Comparison of ENCODE assay signal across 30 cellular contexts in the genomic region with DNA sequence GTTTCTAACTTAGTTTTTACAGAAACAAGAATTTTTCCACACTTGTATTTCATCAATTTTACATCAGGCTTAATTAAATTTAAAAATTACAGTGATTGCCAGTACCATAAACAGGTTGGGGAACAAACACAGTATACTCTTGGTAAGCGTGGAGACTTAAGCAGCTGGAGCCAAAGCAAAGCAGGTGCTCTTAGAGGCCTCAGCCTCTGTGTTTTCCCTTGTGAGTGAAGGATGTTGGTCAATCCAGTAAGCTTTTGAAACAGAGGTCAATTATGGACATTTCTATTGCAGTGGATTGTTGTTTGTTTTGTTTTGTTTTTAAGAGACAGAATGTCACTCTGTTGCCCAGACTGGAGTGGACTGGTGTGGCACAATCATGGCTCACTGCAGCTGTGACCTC.
"Had no signal": no experiment of that assay in that cellular context is flagged by ENCODE, and none has a peak within 500 bp of the region (broad histone marks: within the 10 kb centered on the region; RNA-seq: fewer than 3 reads in every experiment).

No MANE protein-coding gene starts in this region.

- H3K4me3 Mint-ChIP-seq: immature natural killer cell; memory B cell; naive B cell; natural killer cell; nephron progenitor cell; neural progenitor cell; stimulated activated memory B cell treated with anti-CD40 and anti-IgM and Interleukin-4, amounts not matched to agents 10 μg/mL and 1 μg/mL and 100 μg/mL, for 72 hours; stimulated activated naive CD8-positive, alpha-beta T cell treated with anti-CD3 and anti-CD28 coated beads, Interleukin-15, amount 100 ng/mL, for 72 hours had no signal

- H3K9me3 ChIP-seq: left lung, ovary, prostate gland, sigmoid colon, testis, thyroid gland, transverse colon, upper lobe of left lung, vagina had no signal

- H3K4me1 Mint-ChIP-seq: immature natural killer cell; memory B cell; natural killer cell; stimulated activated memory B cell treated with anti-CD40 and anti-IgM and Interleukin-4, amounts not matched to agents 10 μg/mL and 1 μg/mL and 100 μg/mL, for 72 hours; stimulated activated naive CD8-positive, alpha-beta T cell treated with anti-CD3 and anti-CD28 coated beads, Interleukin-15, amount 100 ng/mL, for 72 hours had no signal

- H3K36me3 Mint-ChIP-seq: immature natural killer cell; memory B cell; naive B cell; natural killer cell; neural progenitor cell; stimulated activated memory B cell treated with anti-CD40 and anti-IgM and Interleukin-4, amounts not matched to agents 10 μg/mL and 1 μg/mL and 100 μg/mL, for 72 hours had no signal

- ATAC-seq: left colon; left lung; natural killer cell; right cardiac atrium; stimulated activated naive CD8-positive, alpha-beta T cell treated with anti-CD3 and anti-CD28 coated beads, Interleukin-15, amount 100 ng/mL, for 72 hours had no signal

- H3K27ac Mint-ChIP-seq: immature natural killer cell; memory B cell; natural killer cell; nephron progenitor cell; neural progenitor cell; stimulated activated memory B cell treated with anti-CD40 and anti-IgM and Interleukin-4, amounts not matched to agents 10 μg/mL and 1 μg/mL and 100 μg/mL, for 72 hours; stimulated activated naive CD8-positive, alpha-beta T cell treated with anti-CD3 and anti-CD28 coated beads, Interleukin-15, amount 100 ng/mL, for 72 hours had no signal

- H3K27me3 ChIP-seq: left lung, neural progenitor cell, ovary, sigmoid colon, testis, thyroid gland, transverse colon, upper lobe of left lung, vagina had no signal

- H3K27ac ChIP-seq: left lung, neural progenitor cell, ovary, prostate gland, sigmoid colon, testis, thyroid gland, transverse colon, upper lobe of left lung, vagina had no signal

- H3K36me3 ChIP-seq: left lung, neural progenitor cell, ovary, prostate gland, sigmoid colon, thyroid gland, transverse colon, upper lobe of left lung, vagina had no signal

- H3K4me1 ChIP-seq: prostate gland, thyroid gland had no signal

- H3K4me3 ChIP-seq: left lung, neural progenitor cell, ovary, prostate gland, sigmoid colon, smooth muscle cell, testis, thyroid gland, transverse colon, upper lobe of left lung, vagina had no signal

- DNase-seq: head of caudate nucleus; hypothalamus; immature natural killer cell; kidney; left colon; left lung; midbrain; naive B cell; natural killer cell; nephron progenitor cell; ovary; retina; right cardiac atrium; sigmoid colon; stimulated activated CD4-positive, alpha-beta T cell treated with anti-CD3 and anti-CD28 coated beads, Interleukin-1b, Interleukin-23, amount 100 ng/mL, for 48 hours; stimulated activated CD4-positive, alpha-beta T cell treated with anti-CD3 and anti-CD28 coated beads, Interleukin-2, amount 100 ng/mL, for 48 hours; stimulated activated CD4-positive, alpha-beta T cell treated with anti-CD3 and anti-CD28 coated beads, Interleukin-4, amount 100 ng/mL, for 4 hours; stimulated activated CD8-positive, alpha-beta memory T cell treated with anti-CD3 and anti-CD28 coated beads, Interleukin-4, amount 100 ng/mL, for 48 hours; stimulated activated naive CD4-positive, alpha-beta T cell treated with Interleukin-2 at 50 U/mL for 16 hours; stimulated activated naive CD8-positive, alpha-beta T cell treated with anti-CD3 and anti-CD28 coated beads, Interleukin-15, amount 100 ng/mL, for 72 hours; testis; thyroid gland; transverse colon; upper lobe of left lung had no signal

- H3K9me3 Mint-ChIP-seq: immature natural killer cell; natural killer cell; nephron progenitor cell; neural progenitor cell; stimulated activated memory B cell treated with anti-CD40 and anti-IgM and Interleukin-4, amounts not matched to agents 10 μg/mL and 1 μg/mL and 100 μg/mL, for 72 hours; stimulated activated naive CD8-positive, alpha-beta T cell treated with anti-CD3 and anti-CD28 coated beads, Interleukin-15, amount 100 ng/mL, for 72 hours had no signal
